In genomic region chr10:61761825-61762217, GRCh38 we compare ENCODE assay signal across 15 cellular contexts.
DNase-seq lines count a peak whose midpoint lies in the region; FAIRE-seq and TF ChIP-seq lines count a peak whose summit lies in the region.
"Had no signal": no experiment of that assay in that cellular context is flagged by ENCODE, and none has a peak within 500 bp of the region (broad histone marks: within the 10 kb centered on the region; RNA-seq: fewer than 3 reads in every experiment).

No MANE protein-coding gene starts in this region.

- no peak overlapping the region for H2AFZ ChIP-seq in astrocyte (ENCODE audit: low read depth, low read length)

- no peak overlapping the region for H3K4me3 ChIP-seq in astrocyte (ENCODE audit: insufficient read depth, low read depth, low read length)
- H3K4me3 ChIP-seq: right atrium auricular region, thyroid gland had no signal

- no peak for DNase-seq in Calu3
- peak in 2 of 3 experiments; percentile 24 to 72 for DNase-seq in NCI-H1417 (lab: John Stamatoyannopoulos, UW)
- no peak for DNase-seq in astrocyte (ENCODE audit: low read depth)
- DNase-seq in midbrain (lab: John Stamatoyannopoulos, UW), result peak; percentile 10
- no peak for DNase-seq in MV-4-11 (lab: John Stamatoyannopoulos, UW)
- no peak for DNase-seq in NCI-H510A (lab: John Stamatoyannopoulos, UW)
- no peak for DNase-seq in NCI-H82 treated with DMSO at 0.1 percent for 48 hours (lab: John Stamatoyannopoulos, UW; ENCODE audit: unreplicated experiment)
- DNase-seq in stimulated activated CD4-positive, alpha-beta T cell treated with anti-CD3 and anti-CD28 coated beads, Interleukin-2, amount 100 ng/mL, for 24 hours, result no peak
- DNase-seq: left ventricle myocardium superior, natural killer cell, NCI-H524 treated with DMSO at 0.1 percent for 48 hours, thyroid gland had no signal

- peak; percentile 37 for FAIRE-seq in astrocyte (lab: Jason Lieb, UNC)
- FAIRE-seq: GM18507 had no signal

- H3K27me3 Mint-ChIP-seq in Calu3 (ENCODE audit: unreplicated experiment), result no peaks in the 10 kb centered on the region
- H3K27me3 Mint-ChIP-seq in astrocyte (ENCODE audit: low read depth, unreplicated experiment), result no peaks in the 10 kb centered on the region
- H3K27me3 Mint-ChIP-seq: activated naive CD8-positive, alpha-beta T cell had no signal

- no peaks in the 10 kb centered on the region for H3K27me3 ChIP-seq in astrocyte (ENCODE audit: insufficient read depth, low read length)
- H3K27me3 ChIP-seq: right atrium auricular region, thyroid gland had no signal

- H3K9ac ChIP-seq in astrocyte (ENCODE audit: low read length), result no peak overlapping the region

- H3K27ac Mint-ChIP-seq in Calu3 (ENCODE audit: unreplicated experiment) (peak overlapping the region; percentile 95), astrocyte (ENCODE audit: unreplicated experiment) (peak overlapping the region; percentile 70)
- H3K27ac Mint-ChIP-seq: activated naive CD8-positive, alpha-beta T cell; natural killer cell had no signal

- BruUV-seq in Calu3 (replicated peaks; lab: Mats Ljungman, UMichigan), result no TSS peak

- no peaks in the 10 kb centered on the region for H3K9me3 Mint-ChIP-seq in Calu3 (ENCODE audit: low read depth, unreplicated experiment)
- no peaks in the 10 kb centered on the region for H3K9me3 Mint-ChIP-seq in astrocyte (ENCODE audit: unreplicated experiment)
- H3K9me3 Mint-ChIP-seq: natural killer cell had no signal

- peaks cover 17% of the 10 kb centered on the region for H3K4me1 ChIP-seq in astrocyte (ENCODE audit: insufficient read depth, low read length)
- H3K4me1 ChIP-seq: right atrium auricular region, thyroid gland had no signal

- TF ChIP-seq CTCF in Calu3 (IDR thresholded peaks at IDR 0.05; ENCODE audit: unreplicated experiment) (no peak), astrocyte (IDR thresholded peaks at IDR 0.05; ENCODE audit: insufficient read depth, low read depth, low read length) (no peak)

- CTCF ChIA-PET in Calu3 (lab: Charles Lee), result interaction anchor here (0.5 to 2.8 kb wide), 12 partner anchors 10 to 140 kb away, joined by 3 to 34 read pairs (median 5); no protein-coding TSS in a partner anchor

- H4K20me1 ChIP-seq in astrocyte (ENCODE audit: insufficient read depth, low read length), result no peaks in the 10 kb centered on the region

- no peak overlapping the region for H3K4me2 ChIP-seq in astrocyte (ENCODE audit: low read length)

- H3K9me3 ChIP-seq in astrocyte (ENCODE audit: insufficient read depth, low read depth, low read length), result no peaks in the 10 kb centered on the region
- H3K9me3 ChIP-seq: right atrium auricular region, thyroid gland had no signal

- intact Hi-C loops in Calu3 (cut with micrococcal nuclease; ENCODE audit: unreplicated experiment), result loop anchor here (2.0 to 5.0 kb wide), 2 partner anchors 73 to 180 kb away; no protein-coding TSS in a partner anchor

- H3K4me3 Mint-ChIP-seq in Calu3 (ENCODE audit: low read depth, unreplicated experiment) (peak overlapping the region; percentile 57), astrocyte (ENCODE audit: unreplicated experiment) (no peak overlapping the region)
- H3K4me3 Mint-ChIP-seq: activated naive CD8-positive, alpha-beta T cell; natural killer cell had no signal

- peaks cover 56% of the 10 kb centered on the region for H3K4me1 Mint-ChIP-seq in Calu3 (ENCODE audit: low read depth, unreplicated experiment)
- peaks cover 38% of the 10 kb centered on the region for H3K4me1 Mint-ChIP-seq in astrocyte (ENCODE audit: low read depth, unreplicated experiment)

- H3K36me3 ChIP-seq in astrocyte (ENCODE audit: insufficient read depth, low read length), result no peaks in the 10 kb centered on the region
- H3K36me3 ChIP-seq: right atrium auricular region, thyroid gland had no signal

- no peak overlapping the region for H3K27ac ChIP-seq in astrocyte (ENCODE audit: low read depth, low read length)
- H3K27ac ChIP-seq: right atrium auricular region, thyroid gland had no signal

- no peaks in the 10 kb centered on the region for H3K79me2 ChIP-seq in astrocyte (ENCODE audit: insufficient read depth, low read length)

- H3K36me3 Mint-ChIP-seq in Calu3 (ENCODE audit: insufficient read depth, unreplicated experiment) (peaks cover 27% of the 10 kb centered on the region), astrocyte (ENCODE audit: low read depth, unreplicated experiment) (no peaks in the 10 kb centered on the region)
- H3K36me3 Mint-ChIP-seq: activated naive CD8-positive, alpha-beta T cell; natural killer cell had no signal

Comparison
In these comparisons a context has a peak if more than half of its experiments do, and no peak if none do; other contexts are left out.
1. DNase-seq: peak in NCI-H1417 (2 of 3) and midbrain (single experiment); none in Calu3 (single experiment), astrocyte (single experiment), MV-4-11 (single experiment), NCI-H510A (single experiment), NCI-H82 treated with DMSO at 0.1 percent for 48 hours (single experiment) and stimulated activated CD4-positive, alpha-beta T cell treated with anti-CD3 and anti-CD28 coated beads, Interleukin-2, amount 100 ng/mL, for 24 hours (0 of 2).